Comparison of ENCODE assay signal across 1 cellular context in genomic region chr1:155073377-155074272, GRCh38.
TF ChIP-seq lines count a peak whose summit lies in the region.

No MANE protein-coding gene starts in this region.

TF ChIP-seq in H1, 55 proteins besides CTCF, POLR2A, EP300 and RAD21:
- TF ChIP-seq CEBPB (IDR thresholded peaks at IDR 0.05; ENCODE audit: low read depth, low read length), result no peak
TF ChIP-seq in H1: peak in this region for 0.
